ENCODE assay signal across 25 cellular contexts in genomic region chr22:22918297-22918965, GRCh38. TPM values are rescaled to one million over a fixed set of nuclear protein-coding genes. Genes with fewer than 3 reads are reported as not detected.
DNase-seq lines count a peak whose midpoint lies in the region; ATAC-seq and TF ChIP-seq lines count a peak whose summit lies in the region.
"Had no signal": no experiment of that assay in that cellular context is flagged by ENCODE, and none has a peak within 500 bp of the region (broad histone marks: within the 10 kb centered on the region; RNA-seq: fewer than 3 reads in every experiment).

No MANE protein-coding gene starts in this region.

- peak overlapping the region; percentile 31 for H3K27ac Mint-ChIP-seq in stimulated activated naive CD8-positive, alpha-beta T cell treated with anti-CD3 and anti-CD28 coated beads, Interleukin-15, Interleukin-2, amounts not matched to agents 100 ng/mL and 50 ng/mL, for 24 hours
- H3K27ac Mint-ChIP-seq in naive B cell, result peak overlapping the region; percentile 32 to 88 (median 75)
- H3K27ac Mint-ChIP-seq in stimulated activated naive B cell treated with anti-CD40 and anti-IgM and Interleukin-4, amounts not matched to agents 10 μg/mL and 1 μg/mL and 100 μg/mL, for 72 hours, result peak overlapping the region; percentile 70
- H3K27ac Mint-ChIP-seq: CD4-positive, CD25-positive, alpha-beta regulatory T cell; CD8-positive, alpha-beta memory T cell had no signal

- H3K9me3 Mint-ChIP-seq in stimulated activated naive CD8-positive, alpha-beta T cell treated with anti-CD3 and anti-CD28 coated beads, Interleukin-15, Interleukin-2, amounts not matched to agents 100 ng/mL and 50 ng/mL, for 24 hours, result no peaks in the 10 kb centered on the region
- H3K9me3 Mint-ChIP-seq in naive B cell, result no peaks in the 10 kb centered on the region
- H3K9me3 Mint-ChIP-seq in stimulated activated naive B cell treated with anti-CD40 and anti-IgM and Interleukin-4, amounts not matched to agents 10 μg/mL and 1 μg/mL and 100 μg/mL, for 72 hours, result no peaks in the 10 kb centered on the region
- H3K9me3 Mint-ChIP-seq: CD4-positive, CD25-positive, alpha-beta regulatory T cell; CD8-positive, alpha-beta memory T cell; IgD-negative memory B cell had no signal

- no peaks in the 10 kb centered on the region for H3K4me1 Mint-ChIP-seq in stimulated activated naive CD8-positive, alpha-beta T cell treated with anti-CD3 and anti-CD28 coated beads, Interleukin-15, Interleukin-2, amounts not matched to agents 100 ng/mL and 50 ng/mL, for 24 hours (ENCODE audit: low read depth)
- peaks cover 83 to 98% (median 96%) of the 10 kb centered on the region in 3 donors for H3K4me1 Mint-ChIP-seq in naive B cell
- peaks cover 79 to 100% of the 10 kb centered on the region in 2 donors for H3K4me1 Mint-ChIP-seq in stimulated activated naive B cell treated with anti-CD40 and anti-IgM and Interleukin-4, amounts not matched to agents 10 μg/mL and 1 μg/mL and 100 μg/mL, for 72 hours
- H3K4me1 Mint-ChIP-seq: CD8-positive, alpha-beta memory T cell had no signal

- no peaks in the 10 kb centered on the region for H3K36me3 Mint-ChIP-seq in stimulated activated naive CD8-positive, alpha-beta T cell treated with anti-CD3 and anti-CD28 coated beads, Interleukin-15, Interleukin-2, amounts not matched to agents 100 ng/mL and 50 ng/mL, for 24 hours (ENCODE audit: low read depth)
- H3K36me3 Mint-ChIP-seq in naive B cell, result peaks cover 0 to 11% of the 10 kb centered on the region in 2 donors
- peaks cover 13 to 17% of the 10 kb centered on the region in 2 donors for H3K36me3 Mint-ChIP-seq in stimulated activated naive B cell treated with anti-CD40 and anti-IgM and Interleukin-4, amounts not matched to agents 10 μg/mL and 1 μg/mL and 100 μg/mL, for 72 hours
- H3K36me3 Mint-ChIP-seq: CD4-positive, CD25-positive, alpha-beta regulatory T cell; CD8-positive, alpha-beta memory T cell had no signal

- 80 to 83% (median 82%) methylated on average over 7 of the region's 7 CpGs for WGBS in ovary, 3 donors

- H3K9me3 ChIP-seq in SJCRH30 (replicated peaks) (no peaks in the 10 kb centered on the region), colonic mucosa (no peaks in the 10 kb centered on the region), ovary (no peaks in the 10 kb centered on the region)
- H3K9me3 ChIP-seq: A549, HAP-1 had no signal

- H3K4me1 ChIP-seq in SJCRH30 (peaks cover 29% of the 10 kb centered on the region), colonic mucosa (no peaks in the 10 kb centered on the region), ovary (ENCODE audit: insufficient read depth) (no peaks in the 10 kb centered on the region)
- H3K4me1 ChIP-seq: A549, HAP-1 had no signal

- ATAC-seq in stimulated activated naive CD8-positive, alpha-beta T cell treated with anti-CD3 and anti-CD28 coated beads, Interleukin-15, Interleukin-2, amounts not matched to agents 100 U/mL and 50 U/mL, for 24 hours, result no peak
- no peak for ATAC-seq in naive B cell (ENCODE audit: low read depth in 2 of 2)
- no peak for ATAC-seq in stimulated activated naive B cell treated with anti-CD40 and anti-IgM and Interleukin-4, amounts not matched to agents 10 μg/mL and 1 μg/mL and 100 μg/mL, for 72 hours (replicated peaks)
- ATAC-seq: A549, GM12878, HepG2 had no signal

- H3K27me3 ChIP-seq in SJCRH30 (no peaks in the 10 kb centered on the region), colonic mucosa (no peaks in the 10 kb centered on the region), ovary (no peaks in the 10 kb centered on the region)

- no peak for TF ChIP-seq POLR2A in ovary (IDR thresholded peaks at IDR 0.05)

- in situ Hi-C loops in GM13977 (cut with MboI; ENCODE audit: low pct_unique_long_range_greater_than_20kb, low sequenced_read_pairs, unreplicated experiment), result no loop called here

- H3K4me3 ChIP-seq in SJCRH30, result no peak overlapping the region
- H3K4me3 ChIP-seq in colonic mucosa, result no peak overlapping the region
- H3K4me3 ChIP-seq in ovary, result no peak overlapping the region
- H3K4me3 ChIP-seq: A549, GM12878, HAP-1 had no signal

- H3K36me3 ChIP-seq in SJCRH30 (no peaks in the 10 kb centered on the region), colonic mucosa (no peaks in the 10 kb centered on the region), ovary (no peaks in the 10 kb centered on the region)
- H3K36me3 ChIP-seq: HAP-1 had no signal

- TF ChIP-seq CTCF in colonic mucosa (IDR thresholded peaks at IDR 0.05), result no peak
- TF ChIP-seq CTCF in ovary (IDR thresholded peaks at IDR 0.05), result no peak
- no peak for TF ChIP-seq CTCF in GM13977 (IDR thresholded peaks at IDR 0.05; ENCODE audit: extremely low read depth, insufficient read depth, missing control alignments)

- TF ChIP-seq EP300 in ovary (IDR thresholded peaks at IDR 0.05), result no peak

- DNase-seq in stimulated activated naive CD8-positive, alpha-beta T cell treated with anti-CD3 and anti-CD28 coated beads, Interleukin-15, Interleukin-2, amounts not matched to agents 100 U/mL and 50 U/mL, for 24 hours, result no peak
- DNase-seq in SJCRH30 (peak; percentile 81 to 88), naive B cell (no peak), colonic mucosa (no peak), ovary (no peak), GM13977 (ENCODE audit: low spot score) (no peak)
- DNase-seq in stimulated activated naive B cell treated with anti-CD40 and anti-IgM and Interleukin-4, amounts not matched to agents 10 μg/mL and 1 μg/mL and 100 μg/mL, for 72 hours, result no peak
- DNase-seq: AML-193; C1 segment of cervical spinal cord; CD4-positive, CD25-positive, alpha-beta regulatory T cell; CD8-positive, alpha-beta memory T cell; COR-L47; DMS 273 treated with DMSO at 0.1 percent for 48 hours; DMS53; DND-41; EL had no signal

- no peak overlapping the region for H3K9ac ChIP-seq in colonic mucosa (ENCODE audit: low read depth in 2 of 2, low read length in 2 of 2)

- no peak overlapping the region for H3K4me3 Mint-ChIP-seq in stimulated activated naive CD8-positive, alpha-beta T cell treated with anti-CD3 and anti-CD28 coated beads, Interleukin-15, Interleukin-2, amounts not matched to agents 100 ng/mL and 50 ng/mL, for 24 hours
- peak overlapping the region in 1 of 8 donors; percentile 45 for H3K4me3 Mint-ChIP-seq in naive B cell
- no peak overlapping the region for H3K4me3 Mint-ChIP-seq in stimulated activated naive B cell treated with anti-CD40 and anti-IgM and Interleukin-4, amounts not matched to agents 10 μg/mL and 1 μg/mL and 100 μg/mL, for 72 hours
- H3K4me3 Mint-ChIP-seq: CD4-positive, CD25-positive, alpha-beta regulatory T cell; CD8-positive, alpha-beta memory T cell; IgD-negative memory B cell had no signal

- H3K27ac ChIP-seq in SJCRH30 (peak overlapping the region; percentile 24; the same call in 1 of the 2 replicates), colonic mucosa (no peak overlapping the region), ovary (no peak overlapping the region)
- H3K27ac ChIP-seq: 22Rv1, A549 had no signal

- intact Hi-C loops in colonic mucosa (cut with DNase I), result no loop called here
- intact Hi-C loops in ovary (cut with DNase I), result no loop called here

- H3K27me3 Mint-ChIP-seq in stimulated activated naive CD8-positive, alpha-beta T cell treated with anti-CD3 and anti-CD28 coated beads, Interleukin-15, Interleukin-2, amounts not matched to agents 100 ng/mL and 50 ng/mL, for 24 hours, result no peaks in the 10 kb centered on the region
- H3K27me3 Mint-ChIP-seq in naive B cell, result no peaks in the 10 kb centered on the region
- H3K27me3 Mint-ChIP-seq in stimulated activated naive B cell treated with anti-CD40 and anti-IgM and Interleukin-4, amounts not matched to agents 10 μg/mL and 1 μg/mL and 100 μg/mL, for 72 hours, result no peaks in the 10 kb centered on the region

RNA-seq across cellular contexts. Expression of gene IGLL5, which starts 30.8 kb away (rescaled TPM):
- total RNA-seq in SJCRH30 (2014; rRNA removed; shearing (Covaris generic)), result 0.94 and 1.0 TPM in 2 replicates
- 100 to 1,000 TPM; 233 to 640 (median 475) TPM for polyA plus RNA-seq in naive B cell (ENCODE audit: low read depth in 6 of 6)
- 10 to 100 TPM; 18.8 to 29.2 TPM for total RNA-seq in colonic mucosa
- total RNA-seq in ovary, result 1 to 10 TPM in 3 of 7 donors, under 1 TPM in 3, not detected in 1; 0.40 to 9.8 (median 1.0) TPM
- polyA plus RNA-seq in ovary, result 1 to 10 TPM; 1.7 to 9.4 TPM
- total RNA-seq: CD8-positive, alpha-beta memory T cell; G401; GM12878; H1; HepG2 had no signal
- polyA plus RNA-seq: A549; CD8-positive, alpha-beta memory T cell; GM12878; H1; HepG2 had no signal

Comparison
In these comparisons a context has a peak if more than half of its experiments do, and no peak if none do; other contexts are left out.
1. DNase-seq: peak in SJCRH30 (2 of 2); none in stimulated activated naive CD8-positive, alpha-beta T cell treated with anti-CD3 and anti-CD28 coated beads, Interleukin-15, Interleukin-2, amounts not matched to agents 100 U/mL and 50 U/mL, for 24 hours (single experiment), naive B cell (single experiment), stimulated activated naive B cell treated with anti-CD40 and anti-IgM and Interleukin-4, amounts not matched to agents 10 μg/mL and 1 μg/mL and 100 μg/mL, for 72 hours (single experiment), colonic mucosa (single experiment), ovary (0 of 5) and GM13977 (single experiment).
2. Peak in every context shown above with its lines, with median percentiles within 50 percentile points of each other: H3K27ac Mint-ChIP-seq.